ENCODE assay signal across 9 cellular contexts in the genomic region with DNA sequence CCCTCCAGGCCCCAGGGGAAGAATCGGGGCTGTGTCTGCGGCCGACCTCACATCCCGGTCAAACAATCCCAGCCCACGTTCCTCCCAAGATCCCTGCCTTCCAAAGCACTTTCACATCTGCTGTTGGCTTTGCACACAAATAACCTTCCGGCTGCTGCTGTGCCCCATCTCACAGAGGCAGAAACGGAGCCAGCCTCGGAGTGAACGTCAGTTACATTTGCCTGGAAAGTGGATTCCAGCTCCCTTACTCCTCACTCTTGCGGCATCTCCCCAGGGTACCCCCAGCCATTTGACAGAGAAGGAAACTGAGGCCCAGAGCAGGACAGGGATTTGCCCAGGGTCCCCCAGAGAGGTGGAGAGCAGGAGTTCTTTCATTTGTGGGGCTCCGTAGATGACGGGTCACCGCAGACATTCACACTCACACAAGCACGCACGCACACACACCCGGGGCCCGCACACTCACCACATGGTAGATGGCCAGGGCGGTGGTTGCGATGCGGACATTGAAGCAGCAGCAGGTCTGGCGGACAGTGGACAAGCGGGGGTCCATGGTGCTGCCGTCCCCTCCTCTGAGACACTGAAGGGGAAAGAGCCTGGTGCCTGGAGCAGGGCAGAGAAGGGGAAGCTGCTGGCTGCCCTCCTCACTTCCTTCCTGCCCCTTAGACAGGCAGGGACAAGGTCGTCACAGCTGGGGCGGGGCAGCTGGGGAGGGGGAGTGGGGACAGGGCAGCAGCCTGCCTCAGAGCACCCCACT. TPM values are rescaled to one million over a fixed set of nuclear protein-coding genes. Genes with fewer than 3 reads are reported as not detected.
A peak's percentile ranks its signal among the peaks of the same experiment; 100 is the strongest.
DNase-seq lines count a peak whose midpoint lies in the region; ATAC-seq, FAIRE-seq and TF ChIP-seq lines count a peak whose summit lies in the region.
"Had no signal": no experiment of that assay in that cellular context is flagged by ENCODE, and none has a peak within 500 bp of the region (broad histone marks: within the 10 kb centered on the region; RNA-seq: fewer than 3 reads in every experiment).

A gene with protein sequence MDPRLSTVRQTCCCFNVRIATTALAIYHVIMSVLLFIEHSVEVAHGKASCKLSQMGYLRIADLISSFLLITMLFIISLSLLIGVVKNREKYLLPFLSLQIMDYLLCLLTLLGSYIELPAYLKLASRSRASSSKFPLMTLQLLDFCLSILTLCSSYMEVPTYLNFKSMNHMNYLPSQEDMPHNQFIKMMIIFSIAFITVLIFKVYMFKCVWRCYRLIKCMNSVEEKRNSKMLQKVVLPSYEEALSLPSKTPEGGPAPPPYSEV (minus strand): TSS at position 579 of the 754 bp plus-strand sequence. CDS start 29 bp downstream, at position 550.

- H3K4me1 ChIP-seq in muscle layer of colon (ENCODE audit: insufficient read depth, low read length): peaks cover 15% of the 10 kb centered on the region

- no peaks in the 10 kb centered on the region for H3K9me3 ChIP-seq in muscle layer of colon (ENCODE audit: low read length)
- no peaks in the 10 kb centered on the region for H3K9me3 ChIP-seq in WERI-Rb-1 (ENCODE audit: severe bottlenecking)

- H3K27ac Mint-ChIP-seq in WTC11: peak within 1 kb of the TSS; percentile 75
- H3K27ac Mint-ChIP-seq in dendritic cell treated with granulocyte-macrophage colony-stimulating factor and Interleukin-4, amounts not matched to agents 40 ng/mL and 50 ng/mL, for 4 days: peak within 1 kb of the TSS; percentile 98

- H3K4me3 ChIP-seq in HL-60 (replicated peaks; ENCODE audit: insufficient read depth, low read length): peak within 1 kb of the TSS; percentile 69
- peak within 1 kb of the TSS in 1 of 2 donors; percentile 44 for H3K4me3 ChIP-seq in muscle layer of colon (ENCODE audit: low read depth in 1 of 2, low read length in 2 of 2)
- H3K4me3 ChIP-seq in WERI-Rb-1 (ENCODE audit: low read depth, low read length): no peak within 1 kb of the TSS
- H3K4me3 ChIP-seq: SK-N-MC had no signal

- POLR2A ChIA-PET in WTC11 (lab: Charles Lee): interaction anchor here (0.9 kb wide), 1 partner anchor 10 kb away, joined by 4 read pairs; no protein-coding TSS in a partner anchor

- DNase-seq in HL-60 (ENCODE audit: low read depth in 1 of 2, low spot score in 1 of 2): peak in 1 of 2 experiments; percentile 86
- DNase-seq in WTC11 (ENCODE audit: low spot score): no peak
- no peak for DNase-seq in urothelium cell line (ENCODE audit: low spot score)
- DNase-seq in COLO668 (lab: John Stamatoyannopoulos, UW; ENCODE audit: unreplicated experiment): no peak
- no peak for DNase-seq in WERI-Rb-1

- peaks cover 21% of the 10 kb centered on the region for H3K4me1 Mint-ChIP-seq in WTC11
- H3K4me1 Mint-ChIP-seq in dendritic cell treated with granulocyte-macrophage colony-stimulating factor and Interleukin-4, amounts not matched to agents 40 ng/mL and 50 ng/mL, for 4 days (ENCODE audit: low read depth): peaks cover 89% of the 10 kb centered on the region

- H3K27me3 ChIP-seq in HL-60 (ENCODE audit: insufficient read depth, poor library complexity, severe bottlenecking) (no peaks in the 10 kb centered on the region), muscle layer of colon (ENCODE audit: control insufficient read depth in 1 of 2, insufficient read depth in 2 of 2, low read length in 2 of 2) (no peaks in the 10 kb centered on the region), WERI-Rb-1 (ENCODE audit: insufficient read depth, low read depth, severe bottlenecking) (no peaks in the 10 kb centered on the region)

- peaks cover 3% of the 10 kb centered on the region; the same call in 1 of the 2 replicates for H3K36me3 Mint-ChIP-seq in WTC11
- H3K36me3 Mint-ChIP-seq in dendritic cell treated with granulocyte-macrophage colony-stimulating factor and Interleukin-4, amounts not matched to agents 40 ng/mL and 50 ng/mL, for 4 days (ENCODE audit: low read depth): peaks cover 31% of the 10 kb centered on the region

- peak within 1 kb of the TSS; percentile 2 for H3K9ac ChIP-seq in muscle layer of colon (ENCODE audit: low read length)

- ATAC-seq in WTC11: no peak
- no peak for ATAC-seq in GM21423 (IDR thresholded peaks at IDR 0.05; ENCODE audit: unreplicated experiment)

- intact Hi-C loops in dendritic cell treated with granulocyte-macrophage colony-stimulating factor and Interleukin-4, amounts not matched to agents 40 ng/mL and 50 ng/mL, for 4 days (cut with micrococcal nuclease): loop anchor here (2.0 to 5.0 kb wide), 2 partner anchors 21 to 40 kb away; no protein-coding TSS in a partner anchor

- no peak within 1 kb of the TSS for H3K4me3 Mint-ChIP-seq in WTC11
- peak within 1 kb of the TSS; percentile 95 for H3K4me3 Mint-ChIP-seq in dendritic cell treated with granulocyte-macrophage colony-stimulating factor and Interleukin-4, amounts not matched to agents 40 ng/mL and 50 ng/mL, for 4 days

- H3K27me3 Mint-ChIP-seq in WTC11 (ENCODE audit: low read depth): no peaks in the 10 kb centered on the region
- no peaks in the 10 kb centered on the region for H3K27me3 Mint-ChIP-seq in dendritic cell treated with granulocyte-macrophage colony-stimulating factor and Interleukin-4, amounts not matched to agents 40 ng/mL and 50 ng/mL, for 4 days

- TF ChIP-seq CTCF in HL-60 (IDR thresholded peaks at IDR 0.05; ENCODE audit: insufficient read depth, low read length) (no peak), WTC11 (IDR thresholded peaks at IDR 0.05) (no peak), WERI-Rb-1 (IDR thresholded peaks at IDR 0.05; ENCODE audit: low read depth, low read length) (no peak)

- no peaks in the 10 kb centered on the region for H3K36me3 ChIP-seq in muscle layer of colon (ENCODE audit: insufficient read depth, low read length)
- H3K36me3 ChIP-seq in WERI-Rb-1: no peaks in the 10 kb centered on the region

- CTCF ChIA-PET in WTC11 (lab: Charles Lee): interaction anchor here (0.7 to 3.7 kb wide), 3 partner anchors 22 to 38 kb away, joined by 6 to 14 read pairs (median 11); no protein-coding TSS in a partner anchor

- H3K27ac ChIP-seq in HL-60 (replicated peaks) (peak within 1 kb of the TSS; percentile 96), muscle layer of colon (ENCODE audit: low read depth, low read length) (peak within 1 kb of the TSS; percentile 22), WERI-Rb-1 (no peak within 1 kb of the TSS)
- H3K27ac ChIP-seq: SK-N-MC had no signal

- peak; percentile 23 for FAIRE-seq in urothelium cell line (lab: Jason Lieb, UNC)

- H3K9me3 Mint-ChIP-seq in WTC11: peaks cover 9% of the 10 kb centered on the region; the same call in 1 of the 2 replicates
- no peaks in the 10 kb centered on the region for H3K9me3 Mint-ChIP-seq in dendritic cell treated with granulocyte-macrophage colony-stimulating factor and Interleukin-4, amounts not matched to agents 40 ng/mL and 50 ng/mL, for 4 days

TF ChIP-seq in WTC11, 78 proteins besides CTCF, POLR2A, EP300 and RAD21 (continues in another document):
- TF ChIP-seq, protein P1, sequence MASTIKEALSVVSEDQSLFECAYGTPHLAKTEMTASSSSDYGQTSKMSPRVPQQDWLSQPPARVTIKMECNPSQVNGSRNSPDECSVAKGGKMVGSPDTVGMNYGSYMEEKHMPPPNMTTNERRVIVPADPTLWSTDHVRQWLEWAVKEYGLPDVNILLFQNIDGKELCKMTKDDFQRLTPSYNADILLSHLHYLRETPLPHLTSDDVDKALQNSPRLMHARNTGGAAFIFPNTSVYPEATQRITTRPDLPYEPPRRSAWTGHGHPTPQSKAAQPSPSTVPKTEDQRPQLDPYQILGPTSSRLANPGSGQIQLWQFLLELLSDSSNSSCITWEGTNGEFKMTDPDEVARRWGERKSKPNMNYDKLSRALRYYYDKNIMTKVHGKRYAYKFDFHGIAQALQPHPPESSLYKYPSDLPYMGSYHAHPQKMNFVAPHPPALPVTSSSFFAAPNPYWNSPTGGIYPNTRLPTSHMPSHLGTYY (CRISPR knock-in tag; IDR thresholded peaks at IDR 0.05): no peak
- TF ChIP-seq, protein P2, sequence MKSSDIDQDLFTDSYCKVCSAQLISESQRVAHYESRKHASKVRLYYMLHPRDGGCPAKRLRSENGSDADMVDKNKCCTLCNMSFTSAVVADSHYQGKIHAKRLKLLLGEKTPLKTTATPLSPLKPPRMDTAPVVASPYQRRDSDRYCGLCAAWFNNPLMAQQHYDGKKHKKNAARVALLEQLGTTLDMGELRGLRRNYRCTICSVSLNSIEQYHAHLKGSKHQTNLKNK (CRISPR knock-in tag; IDR thresholded peaks at IDR 0.05): no peak
- TF ChIP-seq, protein P3, sequence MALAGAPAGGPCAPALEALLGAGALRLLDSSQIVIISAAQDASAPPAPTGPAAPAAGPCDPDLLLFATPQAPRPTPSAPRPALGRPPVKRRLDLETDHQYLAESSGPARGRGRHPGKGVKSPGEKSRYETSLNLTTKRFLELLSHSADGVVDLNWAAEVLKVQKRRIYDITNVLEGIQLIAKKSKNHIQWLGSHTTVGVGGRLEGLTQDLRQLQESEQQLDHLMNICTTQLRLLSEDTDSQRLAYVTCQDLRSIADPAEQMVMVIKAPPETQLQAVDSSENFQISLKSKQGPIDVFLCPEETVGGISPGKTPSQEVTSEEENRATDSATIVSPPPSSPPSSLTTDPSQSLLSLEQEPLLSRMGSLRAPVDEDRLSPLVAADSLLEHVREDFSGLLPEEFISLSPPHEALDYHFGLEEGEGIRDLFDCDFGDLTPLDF (CRISPR knock-in tag; IDR thresholded peaks at IDR 0.05): no peak
- TF ChIP-seq, protein P4, sequence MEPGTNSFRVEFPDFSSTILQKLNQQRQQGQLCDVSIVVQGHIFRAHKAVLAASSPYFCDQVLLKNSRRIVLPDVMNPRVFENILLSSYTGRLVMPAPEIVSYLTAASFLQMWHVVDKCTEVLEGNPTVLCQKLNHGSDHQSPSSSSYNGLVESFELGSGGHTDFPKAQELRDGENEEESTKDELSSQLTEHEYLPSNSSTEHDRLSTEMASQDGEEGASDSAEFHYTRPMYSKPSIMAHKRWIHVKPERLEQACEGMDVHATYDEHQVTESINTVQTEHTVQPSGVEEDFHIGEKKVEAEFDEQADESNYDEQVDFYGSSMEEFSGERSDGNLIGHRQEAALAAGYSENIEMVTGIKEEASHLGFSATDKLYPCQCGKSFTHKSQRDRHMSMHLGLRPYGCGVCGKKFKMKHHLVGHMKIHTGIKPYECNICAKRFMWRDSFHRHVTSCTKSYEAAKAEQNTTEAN (CRISPR knock-in tag; IDR thresholded peaks at IDR 0.05): no peak
- TF ChIP-seq SP1 (CRISPR knock-in tag; conservative IDR thresholded peaks at IDR 0.05) (no peak), NFYB (CRISPR knock-in tag; conservative IDR thresholded peaks at IDR 0.05; ENCODE audit: low read depth) (no peak)

RNA-seq across cellular contexts. Expression of the gene that starts here (rescaled TPM):
- total RNA-seq in WTC11 (2021): 1.3 to 1.5 TPM (median 1.3 TPM) in 3 replicates
